ENCODE assay signal across 1 cellular context in genomic region chr16:2459647-2460390, GRCh38.
A peak's percentile ranks its signal among the peaks of the same experiment; 100 is the strongest.
TF ChIP-seq lines count a peak whose summit lies in the region.

Gene TEDC2 (plus strand): TSS chr16:2460109. CDS start chr16:2460145, 36 bp downstream.

TF ChIP-seq in HepG2, 621 proteins besides CTCF, POLR2A, EP300 and RAD21 (continued from another document and continues in another):
- TF ChIP-seq ZNF646 (CRISPR knock-in tag; IDR thresholded peaks at IDR 0.05) (no peak), ZBTB49 (CRISPR knock-in tag; IDR thresholded peaks at IDR 0.05; ENCODE audit: borderline replicate concordance) (no peak), PHF21A (CRISPR knock-in tag; IDR thresholded peaks at IDR 0.05) (peak; percentile 44; the same call in 1 of the 2 replicates), ZNF430 (CRISPR knock-in tag; IDR thresholded peaks at IDR 0.05) (no peak; the same call in 1 of the 2 replicates), PPARG (CRISPR knock-in tag; conservative IDR thresholded peaks at IDR 0.05) (0 out of 2 replicates have a peak, but pooled peaks have one; percentile 11), GPN1 (CRISPR knock-in tag; IDR thresholded peaks at IDR 0.05; ENCODE audit: borderline replicate concordance) (no peak), ZFP41 (CRISPR knock-in tag; IDR thresholded peaks at IDR 0.05; ENCODE audit: borderline replicate concordance) (no peak), DPF2 (CRISPR knock-in tag; IDR thresholded peaks at IDR 0.05; ENCODE audit: borderline replicate concordance, low read depth) (no peak), ESRRA (CRISPR knock-in tag; IDR thresholded peaks at IDR 0.05; ENCODE audit: low read depth) (0 out of 2 replicates have a peak, but pooled peaks have one; percentile 38), MAX (IDR thresholded peaks at IDR 0.05) (peak; percentile 94), ZNF710 (CRISPR knock-in tag; IDR thresholded peaks at IDR 0.05; ENCODE audit: borderline replicate concordance) (no peak), ZNF558 (CRISPR knock-in tag; IDR thresholded peaks at IDR 0.05; ENCODE audit: borderline replicate concordance) (peak; percentile 74), PITX1 (CRISPR knock-in tag; IDR thresholded peaks at IDR 0.05) (no peak), ZBTB46 (CRISPR knock-in tag; IDR thresholded peaks at IDR 0.05; ENCODE audit: borderline replicate concordance) (no peak), SAP130 (CRISPR knock-in tag; IDR thresholded peaks at IDR 0.05; ENCODE audit: low read depth) (peak; percentile 99), DRAP1 (CRISPR knock-in tag; IDR thresholded peaks at IDR 0.05) (peak; percentile 36; the same call in 1 of the 2 replicates), ZNF768 (CRISPR knock-in tag; IDR thresholded peaks at IDR 0.05) (no peak), ZNF441 (CRISPR knock-in tag; IDR thresholded peaks at IDR 0.05; ENCODE audit: borderline replicate concordance) (no peak), MTA1 (CRISPR knock-in tag; IDR thresholded peaks at IDR 0.05; ENCODE audit: borderline replicate concordance) (no peak), ZNF691 (CRISPR knock-in tag; IDR thresholded peaks at IDR 0.05; ENCODE audit: borderline replicate concordance, low read depth) (no peak), E2F2 (CRISPR knock-in tag; IDR thresholded peaks at IDR 0.05; ENCODE audit: borderline replicate concordance) (no peak), DMAP1 (CRISPR knock-in tag; IDR thresholded peaks at IDR 0.05) (no peak), ZNF543 (CRISPR knock-in tag; IDR thresholded peaks at IDR 0.05) (peak; percentile 89), THAP11 (CRISPR knock-in tag; IDR thresholded peaks at IDR 0.05) (peak; percentile 67; the same call in 1 of the 2 replicates), MEF2D (CRISPR knock-in tag; IDR thresholded peaks at IDR 0.05) (no peak), UBTF (CRISPR knock-in tag; IDR thresholded peaks at IDR 0.05) (0 out of 2 replicates have a peak, but pooled peaks have one; percentile 55), ZNF275 (CRISPR knock-in tag; IDR thresholded peaks at IDR 0.05; ENCODE audit: borderline replicate concordance) (no peak), NFIC (IDR thresholded peaks at IDR 0.05; ENCODE audit: low read length) (no peak), PRPF4 (IDR thresholded peaks at IDR 0.05; ENCODE audit: low read depth, low read length, poor library complexity, severe bottlenecking) (no peak), THRA (CRISPR knock-in tag; IDR thresholded peaks at IDR 0.05; ENCODE audit: borderline replicate concordance) (no peak)
